In genomic region chr15:52786436-52787122, GRCh38 we compare ENCODE assay signal across 1 cellular context.
TF ChIP-seq lines count a peak whose summit lies in the region.

No MANE protein-coding gene starts in this region.

TF ChIP-seq in HepG2, 621 proteins besides CTCF, POLR2A, EP300 and RAD21 (continued from another document and continues in another):
- TF ChIP-seq ZNF704 (CRISPR knock-in tag; IDR thresholded peaks at IDR 0.05; ENCODE audit: borderline replicate concordance) = no peak
- TF ChIP-seq ZNF790 (CRISPR knock-in tag; IDR thresholded peaks at IDR 0.05; ENCODE audit: borderline replicate concordance) = no peak
- no peak for TF ChIP-seq PCBP1 (IDR thresholded peaks at IDR 0.05; ENCODE audit: borderline replicate concordance, low read depth, low read length)
- TF ChIP-seq KLF16 (CRISPR knock-in tag; IDR thresholded peaks at IDR 0.05) = no peak
- TF ChIP-seq SIX4 (CRISPR knock-in tag; IDR thresholded peaks at IDR 0.05) = no peak
- TF ChIP-seq ZFP90 (CRISPR knock-in tag; IDR thresholded peaks at IDR 0.05; ENCODE audit: borderline replicate concordance) = no peak
- TF ChIP-seq NR3C1 (CRISPR knock-in tag; IDR thresholded peaks at IDR 0.05) = no peak
- TF ChIP-seq ZNF432 (CRISPR knock-in tag; IDR thresholded peaks at IDR 0.05; ENCODE audit: borderline replicate concordance) = no peak
- no peak for TF ChIP-seq ZNF569 (CRISPR knock-in tag; IDR thresholded peaks at IDR 0.05; ENCODE audit: borderline replicate concordance)
- no peak for TF ChIP-seq ATF7 (IDR thresholded peaks at IDR 0.05)
- TF ChIP-seq ATF7 (CRISPR knock-in tag; IDR thresholded peaks at IDR 0.05) = peak; percentile 44; the same call in 1 of the 2 replicates
- peak; percentile 68 for TF ChIP-seq SALL1 (CRISPR knock-in tag; IDR thresholded peaks at IDR 0.05)
- no peak for TF ChIP-seq ZNF343 (CRISPR knock-in tag; IDR thresholded peaks at IDR 0.05)
- no peak for TF ChIP-seq ZNF724P (CRISPR knock-in tag; IDR thresholded peaks at IDR 0.05; ENCODE audit: borderline replicate concordance)
- no peak for TF ChIP-seq ZKSCAN5 (CRISPR knock-in tag; IDR thresholded peaks at IDR 0.05)
- no peak for TF ChIP-seq ZNF841 (CRISPR knock-in tag; IDR thresholded peaks at IDR 0.05; ENCODE audit: borderline replicate concordance)
- no peak for TF ChIP-seq GPBP1L1 (CRISPR knock-in tag; IDR thresholded peaks at IDR 0.05)
- TF ChIP-seq TP53 (CRISPR knock-in tag; conservative IDR thresholded peaks at IDR 0.05) = no peak
- TF ChIP-seq ZNF547 (CRISPR knock-in tag; IDR thresholded peaks at IDR 0.05) = no peak
- no peak for TF ChIP-seq ZNF563 (CRISPR knock-in tag; IDR thresholded peaks at IDR 0.05)
- no peak for TF ChIP-seq ZNF234 (CRISPR knock-in tag; conservative IDR thresholded peaks at IDR 0.05)
- no peak for TF ChIP-seq ZKSCAN1 (IDR thresholded peaks at IDR 0.05; ENCODE audit: low read length)
- no peak for TF ChIP-seq ZNF382 (CRISPR knock-in tag; IDR thresholded peaks at IDR 0.05; ENCODE audit: borderline replicate concordance)
- no peak for TF ChIP-seq ZFP1 (CRISPR knock-in tag; IDR thresholded peaks at IDR 0.05)
- no peak for TF ChIP-seq GTF2F1 (IDR thresholded peaks at IDR 0.05; ENCODE audit: low read length)
- no peak for TF ChIP-seq ZBTB42 (CRISPR knock-in tag; IDR thresholded peaks at IDR 0.05)
- TF ChIP-seq ZNF3 (CRISPR knock-in tag; IDR thresholded peaks at IDR 0.05) = no peak
- no peak for TF ChIP-seq KLF15 (CRISPR knock-in tag; IDR thresholded peaks at IDR 0.05; ENCODE audit: borderline replicate concordance)
- TF ChIP-seq ZNF18 (CRISPR knock-in tag; IDR thresholded peaks at IDR 0.05; ENCODE audit: insufficient replicate concordance) = no peak
- TF ChIP-seq RORA (CRISPR knock-in tag; IDR thresholded peaks at IDR 0.05) = no peak
- TF ChIP-seq THYN1 (CRISPR knock-in tag; IDR thresholded peaks at IDR 0.05; ENCODE audit: borderline replicate concordance, low read depth) = no peak
- TF ChIP-seq ZNF609 (CRISPR knock-in tag; IDR thresholded peaks at IDR 0.05; ENCODE audit: borderline replicate concordance) = peak; percentile 76
- TF ChIP-seq AGO1 (IDR thresholded peaks at IDR 0.05; ENCODE audit: low read depth, low read length, poor library complexity, severe bottlenecking) = no peak
- TF ChIP-seq HES4 (CRISPR knock-in tag; IDR thresholded peaks at IDR 0.05; ENCODE audit: borderline replicate concordance) = no peak
- TF ChIP-seq SYNCRIP (IDR thresholded peaks at IDR 0.05; ENCODE audit: insufficient read depth, low read depth, low read length) = no peak
- TF ChIP-seq IKZF4 (CRISPR knock-in tag; IDR thresholded peaks at IDR 0.05; ENCODE audit: borderline replicate concordance, low read depth, not compliant biosample characterization) = no peak
- TF ChIP-seq TBP (CRISPR knock-in tag; IDR thresholded peaks at IDR 0.05) = no peak
- TF ChIP-seq CREBL2 (CRISPR knock-in tag; IDR thresholded peaks at IDR 0.05; ENCODE audit: borderline replicate concordance) = no peak
- 0 out of 2 replicates have a peak, but pooled peaks have one; percentile 53 for TF ChIP-seq SNAPC4 (CRISPR knock-in tag; IDR thresholded peaks at IDR 0.05)
- TF ChIP-seq GFI1 (CRISPR knock-in tag; IDR thresholded peaks at IDR 0.05; ENCODE audit: borderline replicate concordance) = no peak
- TF ChIP-seq SKIL (CRISPR knock-in tag; IDR thresholded peaks at IDR 0.05; ENCODE audit: borderline replicate concordance) = peak; percentile 40
- TF ChIP-seq CENPX (CRISPR knock-in tag; IDR thresholded peaks at IDR 0.05) = no peak
- TF ChIP-seq ZNF207 (IDR thresholded peaks at IDR 0.05; ENCODE audit: borderline replicate concordance) = no peak
- no peak for TF ChIP-seq SP140L (CRISPR knock-in tag; IDR thresholded peaks at IDR 0.05; ENCODE audit: borderline replicate concordance)
- peak; percentile 41 to 77; a peak in 2 of 4 replicates for TF ChIP-seq NR2F1 (CRISPR knock-in tag; IDR thresholded peaks at IDR 0.05)
- TF ChIP-seq ZMAT5 (CRISPR knock-in tag; IDR thresholded peaks at IDR 0.05; ENCODE audit: borderline replicate concordance, low read depth) = no peak
- TF ChIP-seq PHF5A (CRISPR knock-in tag; IDR thresholded peaks at IDR 0.05; ENCODE audit: low read depth, unreplicated experiment) = no peak
- TF ChIP-seq ZNF746 (CRISPR knock-in tag; IDR thresholded peaks at IDR 0.05) = no peak
- TF ChIP-seq BORCS8-MEF2B (CRISPR knock-in tag; IDR thresholded peaks at IDR 0.05) = no peak; the same call in 1 of the 2 replicates
- no peak for TF ChIP-seq BATF2 (CRISPR knock-in tag; IDR thresholded peaks at IDR 0.05)
- TF ChIP-seq ZSCAN5A (CRISPR knock-in tag; IDR thresholded peaks at IDR 0.05; ENCODE audit: borderline replicate concordance) = no peak
